Comparison of ENCODE assay signal across 1 cellular context in the genomic region with DNA sequence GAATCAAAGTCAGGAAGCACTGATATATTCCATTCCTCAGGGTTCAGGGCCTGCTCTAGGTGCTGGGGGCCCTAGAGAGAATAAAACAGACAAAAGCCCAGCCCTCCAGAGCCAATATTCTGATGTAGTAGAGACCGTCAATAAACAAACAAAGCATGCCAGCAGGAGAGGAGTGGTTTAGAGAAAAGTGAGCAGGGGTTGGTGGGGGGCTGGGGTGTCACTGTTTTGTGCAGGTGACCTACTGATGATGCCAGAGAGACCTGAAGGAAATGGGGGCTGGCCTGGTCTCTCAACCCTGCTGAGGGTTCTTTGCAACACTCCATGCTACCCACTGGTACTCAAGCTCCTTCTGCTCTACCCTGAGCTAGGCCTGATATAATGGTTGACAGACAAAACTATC.
TF ChIP-seq lines count a peak whose summit lies in the region.

No MANE protein-coding gene starts in this region.

TF ChIP-seq in WTC11, 78 proteins besides CTCF, POLR2A, EP300 and RAD21 (continued from another document):
- TF ChIP-seq, protein P1, sequence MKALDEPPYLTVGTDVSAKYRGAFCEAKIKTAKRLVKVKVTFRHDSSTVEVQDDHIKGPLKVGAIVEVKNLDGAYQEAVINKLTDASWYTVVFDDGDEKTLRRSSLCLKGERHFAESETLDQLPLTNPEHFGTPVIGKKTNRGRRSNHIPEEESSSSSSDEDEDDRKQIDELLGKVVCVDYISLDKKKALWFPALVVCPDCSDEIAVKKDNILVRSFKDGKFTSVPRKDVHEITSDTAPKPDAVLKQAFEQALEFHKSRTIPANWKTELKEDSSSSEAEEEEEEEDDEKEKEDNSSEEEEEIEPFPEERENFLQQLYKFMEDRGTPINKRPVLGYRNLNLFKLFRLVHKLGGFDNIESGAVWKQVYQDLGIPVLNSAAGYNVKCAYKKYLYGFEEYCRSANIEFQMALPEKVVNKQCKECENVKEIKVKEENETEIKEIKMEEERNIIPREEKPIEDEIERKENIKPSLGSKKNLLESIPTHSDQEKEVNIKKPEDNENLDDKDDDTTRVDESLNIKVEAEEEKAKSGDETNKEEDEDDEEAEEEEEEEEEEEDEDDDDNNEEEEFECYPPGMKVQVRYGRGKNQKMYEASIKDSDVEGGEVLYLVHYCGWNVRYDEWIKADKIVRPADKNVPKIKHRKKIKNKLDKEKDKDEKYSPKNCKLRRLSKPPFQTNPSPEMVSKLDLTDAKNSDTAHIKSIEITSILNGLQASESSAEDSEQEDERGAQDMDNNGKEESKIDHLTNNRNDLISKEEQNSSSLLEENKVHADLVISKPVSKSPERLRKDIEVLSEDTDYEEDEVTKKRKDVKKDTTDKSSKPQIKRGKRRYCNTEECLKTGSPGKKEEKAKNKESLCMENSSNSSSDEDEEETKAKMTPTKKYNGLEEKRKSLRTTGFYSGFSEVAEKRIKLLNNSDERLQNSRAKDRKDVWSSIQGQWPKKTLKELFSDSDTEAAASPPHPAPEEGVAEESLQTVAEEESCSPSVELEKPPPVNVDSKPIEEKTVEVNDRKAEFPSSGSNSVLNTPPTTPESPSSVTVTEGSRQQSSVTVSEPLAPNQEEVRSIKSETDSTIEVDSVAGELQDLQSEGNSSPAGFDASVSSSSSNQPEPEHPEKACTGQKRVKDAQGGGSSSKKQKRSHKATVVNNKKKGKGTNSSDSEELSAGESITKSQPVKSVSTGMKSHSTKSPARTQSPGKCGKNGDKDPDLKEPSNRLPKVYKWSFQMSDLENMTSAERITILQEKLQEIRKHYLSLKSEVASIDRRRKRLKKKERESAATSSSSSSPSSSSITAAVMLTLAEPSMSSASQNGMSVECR (CRISPR knock-in tag; IDR thresholded peaks at IDR 0.05; ENCODE audit: borderline replicate concordance): no peak
- TF ChIP-seq, protein P2, sequence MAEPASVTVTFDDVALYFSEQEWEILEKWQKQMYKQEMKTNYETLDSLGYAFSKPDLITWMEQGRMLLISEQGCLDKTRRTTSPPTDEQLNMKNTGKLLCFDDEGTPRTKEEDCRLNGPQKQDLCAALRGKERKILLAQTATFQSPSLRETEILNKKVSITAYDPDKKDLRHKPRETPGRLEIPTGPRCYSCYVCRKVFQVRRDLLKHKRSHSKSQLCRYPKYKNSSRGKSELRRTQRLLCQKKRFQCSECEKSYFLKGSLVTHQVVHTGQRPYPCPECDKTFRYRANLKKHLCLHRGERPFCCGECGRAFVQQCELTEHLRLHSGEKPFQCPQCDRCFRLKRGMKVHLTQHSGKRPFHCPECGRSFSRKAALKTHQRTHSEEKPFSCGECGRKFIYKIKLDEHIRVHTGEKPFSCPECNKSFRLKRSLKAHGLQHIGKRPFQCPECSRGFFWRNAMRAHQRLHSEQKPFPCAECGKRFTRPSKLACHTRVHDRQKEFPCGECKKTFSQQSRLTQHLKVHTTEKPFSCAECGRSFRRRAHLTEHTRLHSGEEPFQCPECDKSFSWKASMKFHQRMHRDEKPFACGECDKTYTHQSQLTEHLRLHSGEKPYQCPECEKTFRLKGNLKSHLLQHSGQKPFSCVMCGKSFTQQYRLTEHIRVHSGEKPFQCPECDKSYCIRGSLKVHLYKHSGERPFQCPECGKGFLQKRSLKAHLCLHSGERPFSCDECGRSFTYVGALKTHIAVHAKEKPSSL (CRISPR knock-in tag; conservative IDR thresholded peaks at IDR 0.05): no peak
- TF ChIP-seq ZNF317 (CRISPR knock-in tag; IDR thresholded peaks at IDR 0.05; ENCODE audit: borderline replicate concordance, low read depth): no peak
- no peak for TF ChIP-seq NR3C1 (CRISPR knock-in tag; conservative IDR thresholded peaks at IDR 0.05; ENCODE audit: low read depth)
- TF ChIP-seq ZNF121 (CRISPR knock-in tag; IDR thresholded peaks at IDR 0.05): no peak
- TF ChIP-seq, protein P3, sequence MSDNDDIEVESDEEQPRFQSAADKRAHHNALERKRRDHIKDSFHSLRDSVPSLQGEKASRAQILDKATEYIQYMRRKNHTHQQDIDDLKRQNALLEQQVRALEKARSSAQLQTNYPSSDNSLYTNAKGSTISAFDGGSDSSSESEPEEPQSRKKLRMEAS (CRISPR knock-in tag; IDR thresholded peaks at IDR 0.05): no peak
- TF ChIP-seq, protein P4, sequence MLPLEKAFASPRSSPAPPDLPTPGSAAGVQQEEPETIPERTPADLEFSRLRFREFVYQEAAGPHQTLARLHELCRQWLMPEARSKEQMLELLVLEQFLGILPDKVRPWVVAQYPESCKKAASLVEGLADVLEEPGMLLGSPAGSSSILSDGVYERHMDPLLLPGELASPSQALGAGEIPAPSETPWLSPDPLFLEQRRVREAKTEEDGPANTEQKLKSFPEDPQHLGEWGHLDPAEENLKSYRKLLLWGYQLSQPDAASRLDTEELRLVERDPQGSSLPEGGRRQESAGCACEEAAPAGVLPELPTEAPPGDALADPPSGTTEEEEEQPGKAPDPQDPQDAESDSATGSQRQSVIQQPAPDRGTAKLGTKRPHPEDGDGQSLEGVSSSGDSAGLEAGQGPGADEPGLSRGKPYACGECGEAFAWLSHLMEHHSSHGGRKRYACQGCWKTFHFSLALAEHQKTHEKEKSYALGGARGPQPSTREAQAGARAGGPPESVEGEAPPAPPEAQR (CRISPR knock-in tag; IDR thresholded peaks at IDR 0.05): no peak
- TF ChIP-seq FOXP1 (CRISPR knock-in tag; IDR thresholded peaks at IDR 0.05; ENCODE audit: borderline replicate concordance): no peak
- TF ChIP-seq, protein P5, sequence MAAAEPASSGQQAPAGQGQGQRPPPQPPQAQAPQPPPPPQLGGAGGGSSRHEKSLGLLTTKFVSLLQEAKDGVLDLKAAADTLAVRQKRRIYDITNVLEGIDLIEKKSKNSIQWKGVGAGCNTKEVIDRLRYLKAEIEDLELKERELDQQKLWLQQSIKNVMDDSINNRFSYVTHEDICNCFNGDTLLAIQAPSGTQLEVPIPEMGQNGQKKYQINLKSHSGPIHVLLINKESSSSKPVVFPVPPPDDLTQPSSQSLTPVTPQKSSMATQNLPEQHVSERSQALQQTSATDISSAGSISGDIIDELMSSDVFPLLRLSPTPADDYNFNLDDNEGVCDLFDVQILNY (CRISPR knock-in tag; IDR thresholded peaks at IDR 0.05): no peak
- TF ChIP-seq NR1H2 (CRISPR knock-in tag; IDR thresholded peaks at IDR 0.05): no peak
- TF ChIP-seq, protein P6, sequence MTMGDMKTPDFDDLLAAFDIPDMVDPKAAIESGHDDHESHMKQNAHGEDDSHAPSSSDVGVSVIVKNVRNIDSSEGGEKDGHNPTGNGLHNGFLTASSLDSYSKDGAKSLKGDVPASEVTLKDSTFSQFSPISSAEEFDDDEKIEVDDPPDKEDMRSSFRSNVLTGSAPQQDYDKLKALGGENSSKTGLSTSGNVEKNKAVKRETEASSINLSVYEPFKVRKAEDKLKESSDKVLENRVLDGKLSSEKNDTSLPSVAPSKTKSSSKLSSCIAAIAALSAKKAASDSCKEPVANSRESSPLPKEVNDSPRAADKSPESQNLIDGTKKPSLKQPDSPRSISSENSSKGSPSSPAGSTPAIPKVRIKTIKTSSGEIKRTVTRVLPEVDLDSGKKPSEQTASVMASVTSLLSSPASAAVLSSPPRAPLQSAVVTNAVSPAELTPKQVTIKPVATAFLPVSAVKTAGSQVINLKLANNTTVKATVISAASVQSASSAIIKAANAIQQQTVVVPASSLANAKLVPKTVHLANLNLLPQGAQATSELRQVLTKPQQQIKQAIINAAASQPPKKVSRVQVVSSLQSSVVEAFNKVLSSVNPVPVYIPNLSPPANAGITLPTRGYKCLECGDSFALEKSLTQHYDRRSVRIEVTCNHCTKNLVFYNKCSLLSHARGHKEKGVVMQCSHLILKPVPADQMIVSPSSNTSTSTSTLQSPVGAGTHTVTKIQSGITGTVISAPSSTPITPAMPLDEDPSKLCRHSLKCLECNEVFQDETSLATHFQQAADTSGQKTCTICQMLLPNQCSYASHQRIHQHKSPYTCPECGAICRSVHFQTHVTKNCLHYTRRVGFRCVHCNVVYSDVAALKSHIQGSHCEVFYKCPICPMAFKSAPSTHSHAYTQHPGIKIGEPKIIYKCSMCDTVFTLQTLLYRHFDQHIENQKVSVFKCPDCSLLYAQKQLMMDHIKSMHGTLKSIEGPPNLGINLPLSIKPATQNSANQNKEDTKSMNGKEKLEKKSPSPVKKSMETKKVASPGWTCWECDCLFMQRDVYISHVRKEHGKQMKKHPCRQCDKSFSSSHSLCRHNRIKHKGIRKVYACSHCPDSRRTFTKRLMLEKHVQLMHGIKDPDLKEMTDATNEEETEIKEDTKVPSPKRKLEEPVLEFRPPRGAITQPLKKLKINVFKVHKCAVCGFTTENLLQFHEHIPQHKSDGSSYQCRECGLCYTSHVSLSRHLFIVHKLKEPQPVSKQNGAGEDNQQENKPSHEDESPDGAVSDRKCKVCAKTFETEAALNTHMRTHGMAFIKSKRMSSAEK (CRISPR knock-in tag; IDR thresholded peaks at IDR 0.05; ENCODE audit: borderline replicate concordance): no peak
- TF ChIP-seq NFE2L1 (CRISPR knock-in tag; IDR thresholded peaks at IDR 0.05): no peak
- no peak for TF ChIP-seq JAZF1 (CRISPR knock-in tag; IDR thresholded peaks at IDR 0.05)
- TF ChIP-seq ESRRA (CRISPR knock-in tag; IDR thresholded peaks at IDR 0.05; ENCODE audit: borderline replicate concordance): no peak
- no peak for TF ChIP-seq NR2C2 (CRISPR knock-in tag; IDR thresholded peaks at IDR 0.05)
- no peak for TF ChIP-seq KAT7 (CRISPR knock-in tag; IDR thresholded peaks at IDR 0.05; ENCODE audit: borderline replicate concordance)
- no peak for TF ChIP-seq MXD4 (CRISPR knock-in tag; IDR thresholded peaks at IDR 0.05; ENCODE audit: borderline replicate concordance)
